Comparison of ENCODE assay signal across 1 cellular context in genomic region chr15:68791431-68792283, GRCh38.
A peak's percentile ranks its signal among the peaks of the same experiment; 100 is the strongest.
TF ChIP-seq lines count a peak whose summit lies in the region.

No MANE protein-coding gene starts in this region.

TF ChIP-seq in GM12878, 131 proteins besides CTCF, POLR2A, EP300 and RAD21 (continued from another document and continues in another):
- TF ChIP-seq ZBTB40 (IDR thresholded peaks at IDR 0.05; ENCODE audit: borderline replicate concordance) (no peak), EZH2 (IDR thresholded peaks at IDR 0.05; ENCODE audit: borderline replicate concordance, control insufficient read depth, low read depth, low read length) (no peak), STAT1 (conservative IDR thresholded peaks at IDR 0.05) (no peak), SREBF2 (IDR thresholded peaks at IDR 0.05; ENCODE audit: low read length) (no peak), TCF7 (IDR thresholded peaks at IDR 0.05; ENCODE audit: borderline replicate concordance) (0 out of 2 replicates have a peak, but pooled peaks have one; percentile 21), CHD2 (IDR thresholded peaks at IDR 0.05; ENCODE audit: borderline replicate concordance, low read depth, low read length) (0 out of 2 replicates have a peak, but pooled peaks have one; percentile 33), MEF2B (IDR thresholded peaks at IDR 0.05; ENCODE audit: partially characterized antibody, poor library complexity, severe bottlenecking) (peak; percentile 68), LARP7 (IDR thresholded peaks at IDR 0.05) (no peak), IRF3 (IDR thresholded peaks at IDR 0.05) (no peak), RFX5 (IDR thresholded peaks at IDR 0.05; ENCODE audit: low read depth, low read length) (no peak), IKZF1 (conservative IDR thresholded peaks at IDR 0.05) (peak; percentile 81), ZNF622 (IDR thresholded peaks at IDR 0.05) (no peak), MYC (IDR thresholded peaks at IDR 0.05; ENCODE audit: insufficient read depth, insufficient read length, insufficient replicate concordance, low read length, severe bottlenecking) (no peak), ZNF592 (IDR thresholded peaks at IDR 0.05) (no peak), RELB (IDR thresholded peaks at IDR 0.05; ENCODE audit: low read depth) (peak; percentile 88), BCL11A (IDR thresholded peaks at IDR 0.05; ENCODE audit: low read depth, low read length) (0 out of 2 replicates have a peak, but pooled peaks have one; percentile 26), CEBPB (IDR thresholded peaks at IDR 0.05; ENCODE audit: borderline replicate concordance in 1 of 2, low read depth in 2 of 2, low read length in 2 of 2) (no peak), NBN (IDR thresholded peaks at IDR 0.05) (peak; percentile 92), CBX3 (IDR thresholded peaks at IDR 0.05; ENCODE audit: borderline replicate concordance, low read depth) (no peak), NKRF (conservative IDR thresholded peaks at IDR 0.05) (no peak), KLF5 (IDR thresholded peaks at IDR 0.05; ENCODE audit: partially characterized antibody) (peak; percentile 54), MLLT1 (IDR thresholded peaks at IDR 0.05) (peak; percentile 89), ZSCAN29 (IDR thresholded peaks at IDR 0.05) (no peak), CREB1 (IDR thresholded peaks at IDR 0.05; ENCODE audit: low read depth) (no peak; the same call in 1 of the 2 replicates), MAX (IDR thresholded peaks at IDR 0.05; ENCODE audit: low read depth, low read length) (no peak; the same call in 1 of the 2 replicates), RELA (IDR thresholded peaks at IDR 0.05; ENCODE audit: borderline replicate concordance, partially characterized antibody) (peak; percentile 91), KDM1A (IDR thresholded peaks at IDR 0.05; ENCODE audit: borderline replicate concordance) (no peak), MYB (IDR thresholded peaks at IDR 0.05; ENCODE audit: borderline replicate concordance, low read depth, low read length) (no peak), NR2C2 (IDR thresholded peaks at IDR 0.05; ENCODE audit: borderline replicate concordance, control insufficient read depth, insufficient read length, low read depth) (no peak), YBX1 (IDR thresholded peaks at IDR 0.05) (no peak), ZNF687 (IDR thresholded peaks at IDR 0.05) (no peak), CHD4 (IDR thresholded peaks at IDR 0.05) (no peak), BRCA1 (IDR thresholded peaks at IDR 0.05; ENCODE audit: low read depth, low read length) (no peak), CBX5 (IDR thresholded peaks at IDR 0.05; ENCODE audit: low read depth) (no peak), TCF12 (IDR thresholded peaks at IDR 0.05; ENCODE audit: low read depth, low read length) (no peak), FOXM1 (IDR thresholded peaks at IDR 0.05; ENCODE audit: low read depth, low read length) (peak; percentile 46; the same call in 1 of the 2 replicates), POLR2AphosphoS2 (IDR thresholded peaks at IDR 0.05; ENCODE audit: low read depth, low read length) (no peak), E2F8 (IDR thresholded peaks at IDR 0.05; ENCODE audit: low read depth, partially characterized antibody) (no peak)
